Comparison of ENCODE assay signal across 1 cellular context in genomic region chr1:109137959-109138757, GRCh38.
TF ChIP-seq lines count a peak whose summit lies in the region.

No MANE protein-coding gene starts in this region.

TF ChIP-seq in K562, 482 proteins besides CTCF, POLR2A, EP300 and RAD21 (continued from another document):
- no peak for TF ChIP-seq ZNF518B (CRISPR knock-in tag; IDR thresholded peaks at IDR 0.05)
- TF ChIP-seq SRSF3 (IDR thresholded peaks at IDR 0.05; ENCODE audit: insufficient read depth, low read length): no peak
- TF ChIP-seq PYGO2 (tag; IDR thresholded peaks at IDR 0.05): no peak
- peak; percentile 78 for TF ChIP-seq ZEB2 (IDR thresholded peaks at IDR 0.05)
- no peak for TF ChIP-seq YY1 (IDR thresholded peaks at IDR 0.05; ENCODE audit: borderline replicate concordance in 1 of 3, control insufficient read depth in 1 of 3, extremely low read depth in 1 of 3, insufficient read depth in 3 of 3, insufficient read length in 1 of 3, insufficient replicate concordance in 2 of 3, low read depth in 1 of 3, low read length in 2 of 3)
- no peak for TF ChIP-seq CHD1 (IDR thresholded peaks at IDR 0.05; ENCODE audit: low read length)
- TF ChIP-seq CTBP1 (IDR thresholded peaks at IDR 0.05; ENCODE audit: borderline replicate concordance): peak; percentile 41; the same call in 1 of the 2 replicates
- TF ChIP-seq GMEB1 (CRISPR knock-in tag; IDR thresholded peaks at IDR 0.05): no peak
- no peak for TF ChIP-seq NFIC (IDR thresholded peaks at IDR 0.05)
- TF ChIP-seq ZNF830 (CRISPR knock-in tag; IDR thresholded peaks at IDR 0.05): no peak
- TF ChIP-seq ZKSCAN1 (IDR thresholded peaks at IDR 0.05; ENCODE audit: low read depth, low read length): no peak
- no peak for TF ChIP-seq FOXJ2 (tag; IDR thresholded peaks at IDR 0.05)
- peak; percentile 53 for TF ChIP-seq CBFA2T3 (IDR thresholded peaks at IDR 0.05)
- no peak for TF ChIP-seq VEZF1 (CRISPR knock-in tag; IDR thresholded peaks at IDR 0.05)
- no peak for TF ChIP-seq TBP (optimal IDR thresholded peaks at IDR 0.05; ENCODE audit: low read depth, low read length)
- TF ChIP-seq LARP7 (IDR thresholded peaks at IDR 0.05): no peak
- no peak for TF ChIP-seq PTBP1 (IDR thresholded peaks at IDR 0.05; ENCODE audit: low read depth, low read length)
- no peak for TF ChIP-seq PBX2 (CRISPR knock-in tag; IDR thresholded peaks at IDR 0.05; ENCODE audit: low read depth)
- 0 out of 2 replicates have a peak, but pooled peaks have one; percentile 19 for TF ChIP-seq PBX2 (tag; conservative IDR thresholded peaks at IDR 0.05; ENCODE audit: low read depth)
- no peak for TF ChIP-seq BRF1 (IDR thresholded peaks at IDR 0.05; ENCODE audit: borderline replicate concordance, extremely low read depth, insufficient read length)
- TF ChIP-seq NR4A1 (CRISPR knock-in tag; IDR thresholded peaks at IDR 0.05): no peak
- no peak for TF ChIP-seq NR4A1 (tag; IDR thresholded peaks at IDR 0.05)
- TF ChIP-seq ZBTB7A (IDR thresholded peaks at IDR 0.05; ENCODE audit: borderline replicate concordance, control insufficient read depth, low read depth, low read length): no peak
- no peak for TF ChIP-seq TGIF2 (CRISPR knock-in tag; IDR thresholded peaks at IDR 0.05)
- no peak for TF ChIP-seq NEUROD1 (IDR thresholded peaks at IDR 0.05; ENCODE audit: borderline replicate concordance, low read depth, low read length, partially characterized antibody)
- 0 out of 2 replicates have a peak, but pooled peaks have one; percentile 34 for TF ChIP-seq TEAD4 (IDR thresholded peaks at IDR 0.05; ENCODE audit: low read length)
- TF ChIP-seq TEAD4 (CRISPR knock-in tag; IDR thresholded peaks at IDR 0.05; ENCODE audit: borderline replicate concordance): no peak
- peak; percentile 38 for TF ChIP-seq CBFA2T2 (conservative IDR thresholded peaks at IDR 0.05)
- TF ChIP-seq ZNF444 (CRISPR knock-in tag; IDR thresholded peaks at IDR 0.05): no peak
- TF ChIP-seq ZNF239 (CRISPR knock-in tag; IDR thresholded peaks at IDR 0.05): no peak
- no peak for TF ChIP-seq NR3C1 (CRISPR knock-in tag; IDR thresholded peaks at IDR 0.05)
- TF ChIP-seq ZBTB2 (IDR thresholded peaks at IDR 0.05): 0 out of 2 replicates have a peak, but pooled peaks have one; percentile 32
- peak; percentile 52 for TF ChIP-seq MEIS2 (IDR thresholded peaks at IDR 0.05; ENCODE audit: partially characterized antibody)
- TF ChIP-seq CREB5 (CRISPR knock-in tag; IDR thresholded peaks at IDR 0.05): no peak
- no peak for TF ChIP-seq NKRF (IDR thresholded peaks at IDR 0.05; ENCODE audit: borderline replicate concordance)
- no peak for TF ChIP-seq TSC22D4 (tag; IDR thresholded peaks at IDR 0.05)
- TF ChIP-seq SOX6 (IDR thresholded peaks at IDR 0.05): peak; percentile 78
